ENCODE assay signal across 8 cellular contexts in the genomic region with DNA sequence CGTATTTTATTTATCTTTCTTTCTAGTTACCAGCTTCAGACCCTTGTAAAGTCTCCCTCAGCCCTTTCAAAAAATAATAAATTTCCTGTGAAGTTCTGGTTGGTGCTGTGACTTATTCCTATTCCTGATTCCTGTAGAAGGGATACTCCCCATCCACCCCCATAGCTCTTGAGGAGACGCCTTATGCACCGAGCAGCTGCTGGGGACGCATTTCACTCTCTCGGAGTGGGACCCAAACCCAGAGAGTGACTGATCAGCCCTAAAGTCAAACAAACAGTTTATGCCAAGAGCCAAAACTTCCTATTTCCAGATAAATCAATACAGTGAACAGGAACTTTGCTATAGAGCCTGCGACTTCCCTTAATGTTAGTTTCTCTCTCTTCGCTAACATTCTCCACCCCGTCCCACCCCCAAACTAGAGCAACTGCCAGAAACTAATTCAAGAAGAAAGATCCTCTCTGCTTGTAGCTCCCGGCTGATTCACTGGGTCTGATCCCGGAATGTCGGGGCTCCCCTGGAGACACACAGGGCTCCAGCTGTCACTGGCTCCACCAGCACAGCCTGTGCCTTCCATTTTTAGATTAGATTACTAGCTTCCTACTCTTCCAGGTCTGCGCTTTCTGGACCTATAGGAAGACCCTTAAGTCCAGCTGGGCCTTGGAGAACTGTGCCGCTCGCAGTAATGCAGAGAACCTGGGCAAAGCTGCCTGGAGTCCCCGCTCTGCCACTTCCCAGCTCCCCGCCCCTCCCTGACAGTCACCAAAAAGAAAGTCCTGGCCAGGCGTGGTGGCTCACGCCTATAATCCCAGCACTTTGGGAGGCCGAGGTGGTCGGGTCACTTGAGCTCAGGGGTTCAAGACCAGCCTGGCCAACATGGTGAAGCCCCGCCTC. TPM values are rescaled to one million over a fixed set of nuclear protein-coding genes. Genes with fewer than 3 reads are reported as not detected.
A peak's percentile ranks its signal among the peaks of the same experiment; 100 is the strongest.
DNase-seq lines count a peak whose midpoint lies in the region; ATAC-seq, FAIRE-seq and TF ChIP-seq lines count a peak whose summit lies in the region.

No MANE protein-coding gene starts in this region.

- no peak for ATAC-seq in natural killer cell treated with Interleukin-12 subunit alpha and Interleukin-12 subunit beta and Interleukin-15 and Interleukin-18, amount 100 ng/mL, for 72 hours

- peak overlapping the region; percentile 20 for H3K27ac Mint-ChIP-seq in activated naive CD4-positive, alpha-beta T cell treated with anti-CD3 and anti-CD28 coated beads for 36 hours
- peak overlapping the region; percentile 1 to 29 for H3K27ac Mint-ChIP-seq in natural killer cell treated with Interleukin-12 subunit alpha and Interleukin-12 subunit beta and Interleukin-15 and Interleukin-18, amount 100 ng/mL, for 72 hours

- no peak overlapping the region for H3K4me3 Mint-ChIP-seq in activated naive CD4-positive, alpha-beta T cell treated with anti-CD3 and anti-CD28 coated beads for 36 hours
- H3K4me3 Mint-ChIP-seq in natural killer cell treated with Interleukin-12 subunit alpha and Interleukin-12 subunit beta and Interleukin-15 and Interleukin-18, amount 100 ng/mL, for 72 hours: no peak overlapping the region

- H2AFZ ChIP-seq in fibroblast of lung (ENCODE audit: low read length): no peak overlapping the region

- no peaks in the 10 kb centered on the region for H3K79me2 ChIP-seq in fibroblast of lung (ENCODE audit: control insufficient read depth, insufficient read depth, low read length)

- peaks cover 11% of the 10 kb centered on the region for H3K36me3 Mint-ChIP-seq in activated naive CD4-positive, alpha-beta T cell treated with anti-CD3 and anti-CD28 coated beads for 36 hours (ENCODE audit: low read depth)
- no peaks in the 10 kb centered on the region for H3K36me3 Mint-ChIP-seq in natural killer cell treated with Interleukin-12 subunit alpha and Interleukin-12 subunit beta and Interleukin-15 and Interleukin-18, amount 100 ng/mL, for 72 hours

- TF ChIP-seq CTCF in fibroblast of lung (conservative IDR thresholded peaks at IDR 0.05 in 1 of 2, IDR thresholded peaks at IDR 0.05 in 1 of 2; ENCODE audit: low read depth in 1 of 2, low read length in 2 of 2) (no peak), uterus (IDR thresholded peaks at IDR 0.05) (no peak)

- peak overlapping the region; percentile 55 for H3K4me2 ChIP-seq in fibroblast of lung (ENCODE audit: extremely low read depth, insufficient read depth, low read length)

- no peak for FAIRE-seq in HTR-8/SVneo (lab: Jason Lieb, UNC)

- H3K36me3 ChIP-seq in fibroblast of lung (ENCODE audit: control insufficient read depth, insufficient read depth, low read length) (peaks cover 11% of the 10 kb centered on the region), uterus (no peaks in the 10 kb centered on the region)

- peaks cover 19% of the 10 kb centered on the region for H3K4me1 Mint-ChIP-seq in activated naive CD4-positive, alpha-beta T cell treated with anti-CD3 and anti-CD28 coated beads for 36 hours (ENCODE audit: low read depth)
- H3K4me1 Mint-ChIP-seq in natural killer cell treated with Interleukin-12 subunit alpha and Interleukin-12 subunit beta and Interleukin-15 and Interleukin-18, amount 100 ng/mL, for 72 hours (ENCODE audit: low read depth in 2 of 2): peaks cover 0 to 8% of the 10 kb centered on the region in 2 donors

- CTCF ChIA-PET in activated naive CD4-positive, alpha-beta T cell treated with anti-CD3 and anti-CD28 coated beads for 36 hours (lab: Charles Lee): interaction anchor here (0.8 to 1.8 kb wide), 2 partner anchors 11 to 20 kb away, joined by 3 to 6 read pairs; no protein-coding TSS in a partner anchor

- H3K27me3 ChIP-seq in fibroblast of lung (ENCODE audit: control insufficient read depth, insufficient read depth, low read length) (no peaks in the 10 kb centered on the region), uterus (no peaks in the 10 kb centered on the region)

- no peaks in the 10 kb centered on the region for H4K20me1 ChIP-seq in fibroblast of lung (ENCODE audit: control insufficient read depth, extremely low read depth, insufficient read depth, low read length)

- intact Hi-C loops in activated naive CD4-positive, alpha-beta T cell treated with anti-CD3 and anti-CD28 coated beads for 36 hours (cut with micrococcal nuclease): no loop called here
- intact Hi-C loops in uterus (cut with DNase I; ENCODE audit: low total_unique reads): loop anchor here (5.0 kb wide), 1 partner anchor 43 kb away; a partner anchor contains a TSS

- H3K9me3 ChIP-seq in fibroblast of lung (ENCODE audit: control insufficient read depth, insufficient read depth, low read depth, low read length) (no peaks in the 10 kb centered on the region), uterus (no peaks in the 10 kb centered on the region)

- no peak overlapping the region for H3K9ac ChIP-seq in fibroblast of lung (ENCODE audit: insufficient read depth, low read length)

- H3K27me3 Mint-ChIP-seq in activated naive CD4-positive, alpha-beta T cell treated with anti-CD3 and anti-CD28 coated beads for 36 hours (ENCODE audit: low read depth): no peaks in the 10 kb centered on the region
- H3K27me3 Mint-ChIP-seq in natural killer cell treated with Interleukin-12 subunit alpha and Interleukin-12 subunit beta and Interleukin-15 and Interleukin-18, amount 100 ng/mL, for 72 hours: no peaks in the 10 kb centered on the region

- TF ChIP-seq POLR2A in uterus (IDR thresholded peaks at IDR 0.05): no peak

- in situ Hi-C loops in KBM-7 (cut with MboI; ENCODE audit: low pct_unique_long_range_greater_than_20kb, low sequenced_read_pairs): loop anchor here (10.0 kb wide), 1 partner anchor 85 kb away; no protein-coding TSS in a partner anchor

- DNase-seq in activated naive CD4-positive, alpha-beta T cell treated with anti-CD3 and anti-CD28 coated beads for 36 hours: no peak
- DNase-seq in activated naive CD4-positive, alpha-beta T cell (lab: John Stamatoyannopoulos, UW): no peak
- DNase-seq in fibroblast of lung (ENCODE audit: low read depth in 2 of 2) (peak; percentile 27 to 29), uterus (peak; percentile 59 to 72), NCI-H187 treated with DMSO at 0.1 percent for 48 hours (lab: John Stamatoyannopoulos, UW) (no peak), HTR-8/SVneo (ENCODE audit: insufficient read length, low spot score) (no peak), KBM-7 (no peak)
- no peak for DNase-seq in natural killer cell treated with Interleukin-12 subunit alpha and Interleukin-12 subunit beta and Interleukin-15 and Interleukin-18, amount 100 ng/mL, for 72 hours (ENCODE audit: low spot score)

- peaks cover 7% of the 10 kb centered on the region for H3K4me1 ChIP-seq in fibroblast of lung (ENCODE audit: control insufficient read depth, extremely low read depth, insufficient read depth, low read length)
- peaks cover 7 to 23% of the 10 kb centered on the region in 2 donors for H3K4me1 ChIP-seq in uterus

- peak overlapping the region in 1 of 4 experiments; percentile 38 for H3K4me3 ChIP-seq in fibroblast of lung (replicated peaks in 1 of 4; ENCODE audit: control extremely low read depth in 1 of 4, insufficient read depth in 1 of 4, low read depth in 3 of 4, low read length in 4 of 4)
- peak overlapping the region; percentile 10 to 16 for H3K4me3 ChIP-seq in uterus

- H3K27ac ChIP-seq in fibroblast of lung (ENCODE audit: insufficient read depth, low read length) (no peak overlapping the region), uterus (peak overlapping the region; percentile 75 to 94)

- no peaks in the 10 kb centered on the region for H3K9me3 Mint-ChIP-seq in activated naive CD4-positive, alpha-beta T cell treated with anti-CD3 and anti-CD28 coated beads for 36 hours
- H3K9me3 Mint-ChIP-seq in natural killer cell treated with Interleukin-12 subunit alpha and Interleukin-12 subunit beta and Interleukin-15 and Interleukin-18, amount 100 ng/mL, for 72 hours: no peaks in the 10 kb centered on the region

RNA-seq across cellular contexts. Expression of a gene that starts 45.2 kb away (rescaled TPM):
- 1 to 10 TPM; 5.3 to 5.4 TPM for total RNA-seq in activated naive CD4-positive, alpha-beta T cell treated with anti-CD3 and anti-CD28 coated beads for 36 hours
- total RNA-seq in fibroblast of lung (5.4 TPM in 2 replicates), uterus (10 to 100 TPM in 2 of 4 donors, 1 to 10 TPM in 2; 6.2 to 19.5 (median 11.9) TPM)
- polyA plus RNA-seq in fibroblast of lung: 1.4 and 1.6 TPM in 2 replicates
- polyA plus RNA-seq in fibroblast of lung (2012): 1.7 and 2.0 TPM in 2 replicates
- 6.0 and 9.6 TPM in 2 replicates for polyA minus RNA-seq in fibroblast of lung (ENCODE audit: low replicate concordance)
- total RNA-seq in natural killer cell treated with Interleukin-12 subunit alpha and Interleukin-12 subunit beta and Interleukin-15 and Interleukin-18, amount 100 ng/mL, for 72 hours: 1 to 10 TPM; 4.7 to 8.5 TPM

Comparison
In these comparisons a context has a peak if more than half of its experiments do, and no peak if none do; other contexts are left out.
1. DNase-seq: peak in fibroblast of lung (2 of 2) and uterus (2 of 2); none in activated naive CD4-positive, alpha-beta T cell treated with anti-CD3 and anti-CD28 coated beads for 36 hours (single experiment), activated naive CD4-positive, alpha-beta T cell (0 of 4), natural killer cell treated with Interleukin-12 subunit alpha and Interleukin-12 subunit beta and Interleukin-15 and Interleukin-18, amount 100 ng/mL, for 72 hours (single experiment), NCI-H187 treated with DMSO at 0.1 percent for 48 hours (single experiment), HTR-8/SVneo (single experiment) and KBM-7 (single experiment).